In the genomic region with DNA sequence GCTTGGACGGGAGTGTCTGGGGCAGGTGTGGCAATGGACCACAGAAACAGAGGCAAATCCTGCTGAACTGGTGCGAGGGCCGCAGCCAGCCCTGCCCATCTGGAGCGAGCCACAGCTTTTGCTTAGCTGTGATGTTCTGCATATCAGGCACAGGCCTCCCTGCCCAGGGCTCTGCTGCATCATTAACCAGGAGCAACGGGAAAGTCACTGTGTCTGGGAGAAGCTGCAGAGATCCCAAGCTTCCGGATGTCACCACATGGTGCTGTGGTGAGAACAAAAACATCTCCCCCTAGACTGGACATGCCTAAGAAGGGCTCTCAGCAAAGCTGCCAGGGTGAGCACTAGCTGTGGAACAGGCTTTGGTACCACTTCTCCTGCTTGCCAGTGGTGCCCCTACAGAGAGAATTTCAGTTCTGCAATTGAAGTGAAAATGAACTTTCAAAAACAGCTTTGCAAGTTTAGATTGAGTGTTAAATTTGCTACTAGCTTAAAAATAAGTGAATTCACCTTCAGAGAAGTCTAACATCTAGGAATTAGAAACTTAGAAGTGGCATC, we compare ENCODE assay signal across 25 cellular contexts.
"Had no signal": no experiment of that assay in that cellular context is flagged by ENCODE, and none has a peak within 500 bp of the region (broad histone marks: within the 10 kb centered on the region; RNA-seq: fewer than 3 reads in every experiment).

No MANE protein-coding gene starts in this region.

- H3K27ac ChIP-seq: breast epithelium, uterus had no signal

- H3K27me3 ChIP-seq: uterus had no signal

- H3K4me3 ChIP-seq: breast epithelium, uterus had no signal

- H3K9me3 ChIP-seq: uterus had no signal

- FAIRE-seq: endothelial cell of umbilical vein, kidney had no signal

- ATAC-seq: activated CD4-positive, alpha-beta T cell treated with anti-CD3 and anti-CD28 coated beads for 36 hours; activated CD8-positive, alpha-beta memory T cell treated with anti-CD3 and anti-CD28 coated beads, Interleukin-2, amount 10 ng/mL, durations not matched to agents 7 days and 5 days; activated CD8-positive, alpha-beta T cell treated with anti-CD3 and anti-CD28 coated beads, Interleukin-2, amount 10 ng/mL, durations not matched to agents 7 days and 5 days; activated naive CD4-positive, alpha-beta T cell treated with anti-CD3 and anti-CD28 coated beads, Interleukin-2, amount 50 U/mL, for 72 hours; left colon; naive thymus-derived CD4-positive, alpha-beta T cell; right cardiac atrium; stimulated activated naive CD8-positive, alpha-beta T cell treated with anti-CD3 and anti-CD28 coated beads, Interleukin-15, Interleukin-2, amounts not matched to agents 100 U/mL and 50 U/mL, for 24 hours had no signal

- H3K36me3 Mint-ChIP-seq: activated CD8-positive, alpha-beta memory T cell treated with anti-CD3 and anti-CD28 coated beads, Interleukin-2, amount 10 ng/mL, durations not matched to agents 7 days and 5 days; activated naive CD4-positive, alpha-beta T cell treated with anti-CD3 and anti-CD28 coated beads, Interleukin-2, amount 50 U/mL, for 72 hours; immature natural killer cell; naive thymus-derived CD4-positive, alpha-beta T cell; type B pancreatic cell had no signal

- H3K9me3 Mint-ChIP-seq: activated naive CD4-positive, alpha-beta T cell treated with anti-CD3 and anti-CD28 coated beads, Interleukin-2, amount 50 U/mL, for 72 hours; activated T-helper 2 cell treated with anti-CD3 and anti-CD28 coated beads, Interferon-gamma antibody, Interleukin-2, Interleukin-4, amounts not matched to agents 10 μg/mL and 5 μg/mL and 100 μg/mL, durations not matched to agents 14 hours and 24 hours and 36 hours; immature natural killer cell; T-helper 2 cell treated with Interferon-gamma antibody and Interleukin-4, amounts not matched to agents 5 μg/mL and 100 μg/mL, for 36 hours; type B pancreatic cell had no signal

- DNase-seq: activated CD4-positive, alpha-beta T cell treated with anti-CD3 and anti-CD28 coated beads for 36 hours; activated CD4-positive, CD25-positive, alpha-beta regulatory T cell; activated CD8-positive, alpha-beta memory T cell treated with anti-CD3 and anti-CD28 coated beads, Interleukin-2, amount 10 ng/mL, durations not matched to agents 7 days and 5 days; activated CD8-positive, alpha-beta T cell treated with anti-CD3 and anti-CD28 coated beads, Interleukin-2, amount 10 ng/mL, durations not matched to agents 7 days and 5 days; activated naive CD4-positive, alpha-beta T cell; activated T-cell treated with anti-CD3 and anti-CD28 coated beads, Interleukin-2, amount 50 U/mL, for 48 hours; central memory CD4-positive, alpha-beta T cell; foreskin fibroblast; hippocampal formation; immature natural killer cell; kidney; left colon; midbrain; naive thymus-derived CD4-positive, alpha-beta T cell; occipital lobe; right cardiac atrium; stimulated activated CD4-positive, alpha-beta T cell treated with anti-CD3 and anti-CD28 coated beads, Interleukin-15, amount 100 ng/mL, for 24 hours; stimulated activated naive CD8-positive, alpha-beta T cell treated with anti-CD3 and anti-CD28 coated beads, Interleukin-15, Interleukin-2, amounts not matched to agents 100 U/mL and 50 U/mL, for 24 hours; uterus had no signal

- H3K27ac Mint-ChIP-seq: activated CD4-positive, alpha-beta T cell treated with anti-CD3 and anti-CD28 coated beads for 36 hours; activated CD8-positive, alpha-beta memory T cell treated with anti-CD3 and anti-CD28 coated beads, Interleukin-2, amount 10 ng/mL, durations not matched to agents 7 days and 5 days; activated CD8-positive, alpha-beta T cell treated with anti-CD3 and anti-CD28 coated beads, Interleukin-2, amount 10 ng/mL, durations not matched to agents 7 days and 5 days; activated naive CD4-positive, alpha-beta T cell treated with anti-CD3 and anti-CD28 coated beads, Interleukin-2, amount 50 U/mL, for 72 hours; activated T-helper 2 cell treated with anti-CD3 and anti-CD28 coated beads, Interferon-gamma antibody, Interleukin-2, Interleukin-4, amounts not matched to agents 10 μg/mL and 5 μg/mL and 100 μg/mL, durations not matched to agents 14 hours and 24 hours and 36 hours; immature natural killer cell; naive thymus-derived CD4-positive, alpha-beta T cell; T-helper 2 cell treated with Interferon-gamma antibody and Interleukin-4, amounts not matched to agents 5 μg/mL and 100 μg/mL, for 36 hours; type B pancreatic cell had no signal

- H3K4me1 ChIP-seq: breast epithelium, uterus had no signal

- H3K4me3 Mint-ChIP-seq: activated CD4-positive, alpha-beta T cell treated with anti-CD3 and anti-CD28 coated beads for 36 hours; activated CD8-positive, alpha-beta memory T cell treated with anti-CD3 and anti-CD28 coated beads, Interleukin-2, amount 10 ng/mL, durations not matched to agents 7 days and 5 days; activated CD8-positive, alpha-beta T cell treated with anti-CD3 and anti-CD28 coated beads, Interleukin-2, amount 10 ng/mL, durations not matched to agents 7 days and 5 days; immature natural killer cell; naive thymus-derived CD4-positive, alpha-beta T cell; T-helper 2 cell treated with Interferon-gamma antibody and Interleukin-4, amounts not matched to agents 5 μg/mL and 100 μg/mL, for 36 hours; type B pancreatic cell had no signal

- H3K4me1 Mint-ChIP-seq: activated CD4-positive, alpha-beta T cell treated with anti-CD3 and anti-CD28 coated beads for 36 hours; activated CD8-positive, alpha-beta memory T cell treated with anti-CD3 and anti-CD28 coated beads, Interleukin-2, amount 10 ng/mL, durations not matched to agents 7 days and 5 days; immature natural killer cell; naive thymus-derived CD4-positive, alpha-beta T cell had no signal

- H3K27me3 Mint-ChIP-seq: activated CD4-positive, alpha-beta T cell treated with anti-CD3 and anti-CD28 coated beads for 36 hours; activated CD8-positive, alpha-beta memory T cell treated with anti-CD3 and anti-CD28 coated beads, Interleukin-2, amount 10 ng/mL, durations not matched to agents 7 days and 5 days had no signal

- H3K36me3 ChIP-seq: breast epithelium, uterus had no signal
